Comparison of ENCODE assay signal across 15 cellular contexts in genomic region chr4:16598241-16599224, GRCh38.
DNase-seq lines count a peak whose midpoint lies in the region; ATAC-seq, FAIRE-seq and TF ChIP-seq lines count a peak whose summit lies in the region.
"Had no signal": no experiment of that assay in that cellular context is flagged by ENCODE, and none has a peak within 500 bp of the region (broad histone marks: within the 10 kb centered on the region; RNA-seq: fewer than 3 reads in every experiment).

No MANE protein-coding gene starts in this region.

- no peaks in the 10 kb centered on the region for H3K9me3 ChIP-seq in SK-N-MC (ENCODE audit: low read depth, low read length)
- H3K9me3 ChIP-seq in endothelial cell of umbilical vein (replicated peaks; ENCODE audit: control insufficient read depth, insufficient read depth, low read length): no peaks in the 10 kb centered on the region
- H3K9me3 ChIP-seq in Karpas-422 (ENCODE audit: low read length): no peaks in the 10 kb centered on the region
- H3K9me3 ChIP-seq: Caco-2, neutrophil had no signal

- peak; percentile 63 for DNase-seq in H4 (ENCODE audit: low spot score)
- DNase-seq in SK-N-MC (ENCODE audit: low read depth, low spot score): no peak
- peak; percentile 46 for DNase-seq in endothelial cell of umbilical vein (ENCODE audit: low read depth, low spot score)
- DNase-seq in neural crest cell (ENCODE audit: low read depth, low spot score): no peak
- no peak for DNase-seq in HuH-7 (ENCODE audit: low spot score)
- no peak for DNase-seq in GM20000 (ENCODE audit: low spot score)
- no peak for DNase-seq in Karpas-422
- DNase-seq: Caco-2, MM.1S, NCI-H524 treated with DMSO at 0.1 percent for 48 hours, T-cell had no signal

- intact Hi-C loops in endothelial cell of umbilical vein (cut with micrococcal nuclease): no loop called here

- H3K36me3 Mint-ChIP-seq in neural crest cell (ENCODE audit: low read depth): no peaks in the 10 kb centered on the region
- H3K36me3 Mint-ChIP-seq: activated naive CD8-positive, alpha-beta T cell; T-cell had no signal

- dilution Hi-C loops in endothelial cell of umbilical vein (cut with MboI; ENCODE audit: extremely low pct_ligation_motif_present, low sequenced_read_pairs): no loop called here

- H2AFZ ChIP-seq in endothelial cell of umbilical vein (ENCODE audit: low read depth, low read length) (peak overlapping the region; percentile 2), Karpas-422 (ENCODE audit: low read length) (no peak overlapping the region)

- no peaks in the 10 kb centered on the region for H3K9me1 ChIP-seq in endothelial cell of umbilical vein (replicated peaks; ENCODE audit: control insufficient read depth, extremely low read depth, insufficient read depth, low read length)

- TF ChIP-seq CTCF in endothelial cell of umbilical vein (IDR thresholded peaks at IDR 0.05; ENCODE audit: extremely low read depth in 1 of 2, insufficient read depth in 1 of 2, low read depth in 1 of 2, low read length in 2 of 2): no peak
- TF ChIP-seq CTCF in neural crest cell (conservative IDR thresholded peaks at IDR 0.05): no peak
- no peak for TF ChIP-seq CTCF in GM20000 (IDR thresholded peaks at IDR 0.05; ENCODE audit: extremely low read depth, missing control alignments)

- H3K4me1 Mint-ChIP-seq in neural crest cell: peaks cover 32% of the 10 kb centered on the region
- H3K4me1 Mint-ChIP-seq: T-cell had no signal

- H3K27ac Mint-ChIP-seq in neural crest cell (ENCODE audit: unreplicated experiment): peak overlapping the region; percentile 47
- H3K27ac Mint-ChIP-seq: activated naive CD8-positive, alpha-beta T cell; T-cell had no signal

- peaks cover 15% of the 10 kb centered on the region for H3K4me1 ChIP-seq in endothelial cell of umbilical vein (ENCODE audit: control insufficient read depth, extremely low read depth, insufficient read depth, low read length)
- H3K4me1 ChIP-seq in Karpas-422 (ENCODE audit: low read length): no peaks in the 10 kb centered on the region
- H3K4me1 ChIP-seq: Caco-2 had no signal

- H3K4me2 ChIP-seq in endothelial cell of umbilical vein (ENCODE audit: insufficient read depth, low read length): peak overlapping the region; percentile 8
- no peak overlapping the region for H3K4me2 ChIP-seq in Karpas-422 (ENCODE audit: low read depth, low read length, poor library complexity, severe bottlenecking)

- H3K27ac ChIP-seq in SK-N-MC (peak overlapping the region; percentile 70; the same call in 1 of the 2 replicates), endothelial cell of umbilical vein (ENCODE audit: insufficient read depth, low read depth, low read length) (peak overlapping the region; percentile 55), Karpas-422 (ENCODE audit: low read length) (no peak overlapping the region)
- H3K27ac ChIP-seq: neutrophil had no signal

- BruUV-seq in endothelial cell of umbilical vein (replicated peaks; lab: Mats Ljungman, UMichigan): no TSS peak

- H3K9ac ChIP-seq in SK-N-MC (ENCODE audit: insufficient read length) (no peak overlapping the region), endothelial cell of umbilical vein (replicated peaks; ENCODE audit: extremely low read depth, insufficient read depth, low read length) (no peak overlapping the region), Karpas-422 (ENCODE audit: low read length) (no peak overlapping the region)

- POLR2A ChIA-PET in endothelial cell of umbilical vein (lab: Charles Lee): no interaction called here

- H3K27me3 ChIP-seq in endothelial cell of umbilical vein (ENCODE audit: control insufficient read depth in 2 of 2, insufficient read depth in 2 of 2, low read length in 2 of 2) (no peaks in the 10 kb centered on the region), Karpas-422 (ENCODE audit: low read length) (no peaks in the 10 kb centered on the region)
- H3K27me3 ChIP-seq: neutrophil had no signal

- H3K27me3 Mint-ChIP-seq in neural crest cell (ENCODE audit: low read depth): no peaks in the 10 kb centered on the region
- H3K27me3 Mint-ChIP-seq: activated naive CD8-positive, alpha-beta T cell had no signal

- CTCF ChIA-PET in endothelial cell of umbilical vein (lab: Charles Lee): interaction anchor here (0.8 to 1.2 kb wide), 2 partner anchors 11 to 14 kb away, joined by 3 to 5 read pairs; no protein-coding TSS in a partner anchor

- H3K36me3 ChIP-seq in SK-N-MC (ENCODE audit: insufficient read depth, low read length) (no peaks in the 10 kb centered on the region), endothelial cell of umbilical vein (ENCODE audit: control insufficient read depth in 2 of 2, extremely low read depth in 1 of 2, insufficient read depth in 2 of 2, low read length in 2 of 2) (peaks cover 0 to 2% of the 10 kb centered on the region in 2 experiments), Karpas-422 (ENCODE audit: insufficient read depth, low read length) (no peaks in the 10 kb centered on the region)
- H3K36me3 ChIP-seq: neutrophil had no signal

- ATAC-seq in HG02623 (IDR thresholded peaks at IDR 0.05; ENCODE audit: unreplicated experiment): no peak
- ATAC-seq: T-cell had no signal

- H3K4me3 ChIP-seq in SK-N-MC: no peak overlapping the region
- no peak overlapping the region for H3K4me3 ChIP-seq in endothelial cell of umbilical vein (replicated peaks in 1 of 3; ENCODE audit: insufficient read depth in 1 of 3, low read depth in 1 of 3, low read length in 3 of 3)
- H3K4me3 ChIP-seq in Karpas-422 (ENCODE audit: low read length): no peak overlapping the region

- H3K9me3 Mint-ChIP-seq in neural crest cell: no peaks in the 10 kb centered on the region

- no peak for TF ChIP-seq POLR2A in endothelial cell of umbilical vein (IDR thresholded peaks at IDR 0.05; ENCODE audit: low read depth, low read length)

- no peak for FAIRE-seq in endothelial cell of umbilical vein (lab: Jason Lieb, UNC)
- FAIRE-seq: endometrium had no signal

- H4K20me1 ChIP-seq in endothelial cell of umbilical vein (replicated peaks; ENCODE audit: control insufficient read depth, extremely low read depth, insufficient read depth, low read length): no peaks in the 10 kb centered on the region
- H4K20me1 ChIP-seq in Karpas-422 (ENCODE audit: insufficient read depth, low read depth, low read length): no peaks in the 10 kb centered on the region

- no peaks in the 10 kb centered on the region for H3K9me2 ChIP-seq in Karpas-422 (replicated peaks; ENCODE audit: insufficient read depth, low read length)

- H3K79me2 ChIP-seq in endothelial cell of umbilical vein (ENCODE audit: control insufficient read depth, insufficient read depth, low read length): no peaks in the 10 kb centered on the region
- H3K79me2 ChIP-seq in Karpas-422 (ENCODE audit: low read length): no peaks in the 10 kb centered on the region

- H3K4me3 Mint-ChIP-seq in neural crest cell: peak overlapping the region; percentile 4
- H3K4me3 Mint-ChIP-seq: activated naive CD8-positive, alpha-beta T cell; T-cell had no signal

TF ChIP-seq in endothelial cell of umbilical vein, 7 proteins besides CTCF, POLR2A, EP300 and RAD21:
- TF ChIP-seq JUN (IDR thresholded peaks at IDR 0.05; ENCODE audit: borderline replicate concordance, insufficient read depth, insufficient read length, low read depth) (no peak), MAX (IDR thresholded peaks at IDR 0.05; ENCODE audit: insufficient read depth, insufficient read length) (peak; percentile 14), MYC (IDR thresholded peaks at IDR 0.05; ENCODE audit: low read depth, low read length) (no peak)

Comparison
In these comparisons a context has a peak if more than half of its experiments do, and no peak if none do; other contexts are left out.
1. DNase-seq: peak in H4 (single experiment) and endothelial cell of umbilical vein (single experiment); none in SK-N-MC (single experiment), neural crest cell (single experiment), HuH-7 (single experiment), GM20000 (single experiment) and Karpas-422 (single experiment).